12 cellular contexts compared by ENCODE assay signal in genomic region chr10:110750931-110751330, GRCh38.
"Had no signal": no experiment of that assay in that cellular context is flagged by ENCODE, and none has a peak within 500 bp of the region (broad histone marks: within the 10 kb centered on the region; RNA-seq: fewer than 3 reads in every experiment).

No MANE protein-coding gene starts in this region.

- H3K4me3 Mint-ChIP-seq: natural killer cell treated with Interleukin-12 subunit alpha and Interleukin-12 subunit beta and Interleukin-15 and Interleukin-18, amount 100 ng/mL, for 72 hours had no signal

- H3K9me3 Mint-ChIP-seq: natural killer cell treated with Interleukin-12 subunit alpha and Interleukin-12 subunit beta and Interleukin-15 and Interleukin-18, amount 100 ng/mL, for 72 hours had no signal

- H3K36me3 Mint-ChIP-seq: natural killer cell treated with Interleukin-12 subunit alpha and Interleukin-12 subunit beta and Interleukin-15 and Interleukin-18, amount 100 ng/mL, for 72 hours had no signal

- H3K27me3 Mint-ChIP-seq: progenitor cell of endocrine pancreas had no signal

- H3K27ac ChIP-seq: esophagus muscularis mucosa, lower lobe of right lung, SK-N-MC, tibial nerve, vagina had no signal

- H3K27ac Mint-ChIP-seq: progenitor cell of endocrine pancreas had no signal

- H3K36me3 ChIP-seq: esophagus muscularis mucosa, lower lobe of right lung, tibial nerve, vagina had no signal

- ATAC-seq: lower lobe of right lung; natural killer cell treated with Interleukin-12 subunit alpha and Interleukin-12 subunit beta and Interleukin-15 and Interleukin-18, amount 100 ng/mL, for 72 hours; right cardiac atrium had no signal

- H3K27me3 ChIP-seq: esophagus muscularis mucosa, tibial nerve, vagina had no signal

- H3K9me3 ChIP-seq: tibial nerve, vagina had no signal

- DNase-seq: activated CD4-positive, alpha-beta T cell treated with anti-CD3 and anti-CD28 coated beads, Interleukin-2, amount 50 U/mL, for 48 hours; activated CD4-positive, CD25-positive, alpha-beta regulatory T cell; lower lobe of right lung; nucleus accumbens; right cardiac atrium; small intestine had no signal

- H3K4me1 ChIP-seq: lower lobe of right lung, vagina had no signal

- H3K4me3 ChIP-seq: esophagus muscularis mucosa, lower lobe of right lung, SK-N-MC, tibial nerve, vagina had no signal
